ENCODE assay signal across 8 cellular contexts in the genomic region with DNA sequence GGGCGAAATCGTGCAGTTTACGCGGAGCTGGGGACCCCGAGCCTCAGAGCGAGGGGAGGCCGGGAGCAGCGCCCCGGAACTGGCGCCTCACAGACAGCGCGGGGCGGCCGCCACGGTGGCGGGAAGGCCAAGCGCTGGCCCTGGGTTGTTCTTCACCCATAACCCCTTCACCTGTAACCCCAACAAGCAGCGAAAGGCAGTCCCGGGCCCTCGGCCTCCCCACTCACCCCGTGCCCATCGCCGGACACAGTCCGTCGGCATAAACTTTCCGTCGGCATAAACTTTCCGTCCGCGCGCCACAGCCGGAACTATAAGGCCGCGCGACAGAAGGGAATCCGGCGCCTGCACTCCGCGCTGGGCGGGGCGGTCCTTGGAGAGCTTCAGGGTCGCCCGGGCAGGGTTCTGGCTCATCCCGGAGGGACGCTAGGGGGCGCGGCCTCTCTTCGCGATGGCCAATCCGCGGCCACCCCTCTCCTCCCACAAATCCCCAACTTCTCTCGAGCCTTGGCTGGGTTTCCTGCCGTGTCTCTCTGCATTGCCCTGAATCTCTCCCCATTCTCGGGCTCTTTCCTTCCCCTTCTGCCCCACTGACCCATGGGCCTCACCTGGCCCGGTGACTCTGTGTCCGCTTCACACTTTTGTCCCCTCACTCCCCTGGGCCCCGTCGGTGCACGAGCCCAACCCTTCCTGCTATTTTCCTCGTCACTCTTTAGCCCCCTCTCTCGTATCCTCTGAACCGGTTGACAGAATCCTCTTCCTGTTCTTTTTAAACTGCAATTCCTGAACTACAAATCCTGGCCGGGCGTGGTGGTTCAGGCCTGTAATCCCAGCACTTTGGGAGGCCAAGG. TPM values are rescaled to one million over a fixed set of nuclear protein-coding genes. Genes with fewer than 3 reads are reported as not detected.
DNase-seq lines count a peak whose midpoint lies in the region; TF ChIP-seq lines count a peak whose summit lies in the region.

Gene INTS14, minus strand, starts transcription at position 261 of the 848 bp plus-strand sequence. CDS start 3,751 bp downstream, outside the sequence.

- H3K4me2 ChIP-seq in neuronal stem cell (ENCODE audit: insufficient read depth, low read length, poor library complexity, severe bottlenecking), result peak within 1 kb of the TSS; percentile 58

- H3K9ac ChIP-seq in neuronal stem cell (ENCODE audit: low read depth, low read length, poor library complexity), result peak within 1 kb of the TSS; percentile 92

- peak within 1 kb of the TSS; percentile 96 for H2BK5ac ChIP-seq in neuronal stem cell (ENCODE audit: low read length)

- H4K8ac ChIP-seq in neuronal stem cell (ENCODE audit: low read depth, low read length), result peak within 1 kb of the TSS; percentile 92

- in situ Hi-C loops in SK-MEL-5 (cut with HindIII; ENCODE audit: low pct_unique_long_range_greater_than_20kb, low sequenced_read_pairs), result no loop called here

- H3K4me1 ChIP-seq in neuronal stem cell (ENCODE audit: control insufficient read depth in 2 of 2, insufficient read depth in 1 of 2, low read depth in 1 of 2, low read length in 2 of 2), result peaks cover 8 to 14% of the 10 kb centered on the region in 2 donors

- H4K91ac ChIP-seq in neuronal stem cell (ENCODE audit: low read depth, low read length, poor library complexity), result no peak within 1 kb of the TSS

- H3K27me3 ChIP-seq in GM06990 (replicated peaks; ENCODE audit: control insufficient read depth, insufficient read depth, low read length) (no peaks in the 10 kb centered on the region), neuronal stem cell (ENCODE audit: control insufficient read depth in 3 of 3, insufficient read depth in 3 of 3, low read depth in 1 of 3, low read length in 3 of 3) (no peaks in the 10 kb centered on the region)

- H3K4ac ChIP-seq in neuronal stem cell (ENCODE audit: low read length), result no peak within 1 kb of the TSS

- WGBS in neuronal stem cell (ENCODE audit: extremely low coverage in 2 of 2, insufficient read length in 2 of 2, insufficient replicate concordance in 1 of 2), 2 donors, result no CpG with 5 or more reads among the region's 64 CpGs

- peak within 1 kb of the TSS; percentile 92 for H2AFZ ChIP-seq in neuronal stem cell (ENCODE audit: low read length)

- no peak within 1 kb of the TSS for H2BK12ac ChIP-seq in neuronal stem cell (ENCODE audit: low read length)

- peak within 1 kb of the TSS; percentile 89 for H3K27ac ChIP-seq in neuronal stem cell (replicated peaks; ENCODE audit: low read length)

- peak within 1 kb of the TSS; percentile 86 for H3K4me3 ChIP-seq in GM06990 (replicated peaks; ENCODE audit: low read depth, low read length)
- H3K4me3 ChIP-seq in HFF-Myc (replicated peaks; ENCODE audit: low read depth, low read length), result peak within 1 kb of the TSS; percentile 76
- peak within 1 kb of the TSS; percentile 65 to 95 for H3K4me3 ChIP-seq in neuronal stem cell (ENCODE audit: low read length in 2 of 2)

- peak within 1 kb of the TSS; percentile 98 for H3K18ac ChIP-seq in neuronal stem cell (ENCODE audit: low read length)

- DNase-seq in GM06990 (ENCODE audit: extremely low read depth, insufficient read length) (peak; percentile 96), HFF-Myc (ENCODE audit: extremely low read depth, low read depth) (peak; percentile 84), MV-4-11 (lab: John Stamatoyannopoulos, UW) (peak; percentile 94), SK-MEL-5 (ENCODE audit: low read depth, low spot score) (peak; percentile 94), foreskin melanocyte (peak; percentile 93), neuronal stem cell (ENCODE audit: low spot score) (peak; percentile 94)
- peak; percentile 95 for DNase-seq in activated naive CD4-positive, alpha-beta T cell treated with Interleukin-2 at 50 U/mL for 16 hours

- peak within 1 kb of the TSS; percentile 78 for H3K23ac ChIP-seq in neuronal stem cell (ENCODE audit: low read depth, low read length, poor library complexity)

- H3K79me1 ChIP-seq in neuronal stem cell (ENCODE audit: low read depth, low read length), result peaks cover 1% of the 10 kb centered on the region

- H3K36me3 ChIP-seq in GM06990 (ENCODE audit: control insufficient read depth, insufficient read depth, low read length) (peaks cover 2% of the 10 kb centered on the region; the same call in 1 of the 2 replicates), neuronal stem cell (replicated peaks in 1 of 2; ENCODE audit: control insufficient read depth in 2 of 2, insufficient read depth in 2 of 2, low read length in 2 of 2) (peaks cover 2 to 16% of the 10 kb centered on the region in 2 donors)

- no peak within 1 kb of the TSS for H3K14ac ChIP-seq in neuronal stem cell (ENCODE audit: low read length)

- no peak within 1 kb of the TSS for H2BK120ac ChIP-seq in neuronal stem cell (ENCODE audit: low read depth, low read length)

- TF ChIP-seq CTCF in GM06990 (IDR thresholded peaks at IDR 0.05; ENCODE audit: insufficient read depth, low read length, poor library complexity, severe bottlenecking) (peak; percentile 76), HFF-Myc (IDR thresholded peaks at IDR 0.05; ENCODE audit: low read depth, low read length, missing control alignments) (peak; percentile 41), subcutaneous adipose tissue (IDR thresholded peaks at IDR 0.05; ENCODE audit: low read depth) (no peak)

- H3K9me3 ChIP-seq in neuronal stem cell (replicated peaks in 1 of 2; ENCODE audit: control insufficient read depth in 2 of 2, insufficient read depth in 1 of 2, low read depth in 1 of 2, low read length in 2 of 2), result no peaks in the 10 kb centered on the region

- no peak within 1 kb of the TSS for H2AK5ac ChIP-seq in neuronal stem cell (ENCODE audit: low read depth, low read length)

- no peak within 1 kb of the TSS for H2BK15ac ChIP-seq in neuronal stem cell (ENCODE audit: low read length)

RNA-seq across cellular contexts. Expression of gene INTS14, which starts in this region (rescaled TPM):
- total RNA-seq in SK-MEL-5 (2014; rRNA removed; shearing (Covaris generic)), result 24.7 and 27.3 TPM in 2 replicates
- polyA plus RNA-seq in SK-MEL-5 (2015; cell fraction: cytosol; rRNA removed), result 40.9 and 44.8 TPM in 2 replicates
- 74.6 and 78.7 TPM in 2 replicates for polyA plus RNA-seq in SK-MEL-5 (2015; cell fraction: nucleus; rRNA removed)
- polyA plus RNA-seq in neuronal stem cell (2013, experiment 1 of 2), result 34.5 TPM
- 33.6 TPM for polyA plus RNA-seq in neuronal stem cell (2013, experiment 2 of 2)
- total RNA-seq in subcutaneous adipose tissue, result 10 to 100 TPM; 23.1 to 39.4 (median 31.1) TPM

Comparison
In these comparisons a context has a peak if more than half of its experiments do, and no peak if none do; other contexts are left out.
1. Peak in every context shown above with its lines: DNase-seq, H3K4me3 ChIP-seq and H3K27ac ChIP-seq.